8 cellular contexts compared by ENCODE assay signal in genomic region chr7:140182917-140183316, GRCh38.
"Had no signal": no experiment of that assay in that cellular context is flagged by ENCODE, and none has a peak within 500 bp of the region (broad histone marks: within the 10 kb centered on the region; RNA-seq: fewer than 3 reads in every experiment).

No MANE protein-coding gene starts in this region.

- H2AFZ ChIP-seq: GM23248 had no signal

- ATAC-seq: HCT116 had no signal

- H3K36me3 ChIP-seq: HAP-1 had no signal

- H3K4me3 ChIP-seq: GM23248, HAP-1 had no signal

- H3K4me1 ChIP-seq: HAP-1 had no signal

- H3K9ac ChIP-seq: GM23248 had no signal

- H3K27ac ChIP-seq: GM23248, HL-60 had no signal

- DNase-seq: GM23248, GOT3, H7, HFFc6, KG1 had no signal
